1 cellular context compared by ENCODE assay signal in the genomic region with DNA sequence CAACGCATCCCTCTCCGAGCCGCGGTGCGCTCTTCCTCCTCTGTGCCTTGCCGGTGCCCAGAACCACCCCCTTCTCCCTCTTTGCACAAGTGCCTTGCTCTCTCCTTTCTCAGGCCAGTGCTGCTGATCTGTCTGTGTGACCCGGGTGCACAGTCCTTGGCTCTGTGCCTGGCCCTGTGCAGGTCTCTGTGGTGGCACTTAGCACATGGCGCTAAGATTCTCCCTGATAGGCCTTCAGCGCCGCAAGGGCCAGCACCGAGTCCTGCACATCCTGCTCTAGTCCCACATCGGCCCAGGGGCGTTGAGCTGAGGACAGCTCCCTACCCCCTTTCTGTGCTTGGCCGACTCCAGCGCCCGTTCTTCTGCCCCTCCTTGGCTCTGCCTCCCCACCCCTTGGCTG.
TF ChIP-seq lines count a peak whose summit lies in the region.

No MANE protein-coding gene starts in this region.

TF ChIP-seq in GM23338, 12 proteins besides CTCF, POLR2A, EP300 and RAD21 (continued from another document):
- TF ChIP-seq, protein P1, sequence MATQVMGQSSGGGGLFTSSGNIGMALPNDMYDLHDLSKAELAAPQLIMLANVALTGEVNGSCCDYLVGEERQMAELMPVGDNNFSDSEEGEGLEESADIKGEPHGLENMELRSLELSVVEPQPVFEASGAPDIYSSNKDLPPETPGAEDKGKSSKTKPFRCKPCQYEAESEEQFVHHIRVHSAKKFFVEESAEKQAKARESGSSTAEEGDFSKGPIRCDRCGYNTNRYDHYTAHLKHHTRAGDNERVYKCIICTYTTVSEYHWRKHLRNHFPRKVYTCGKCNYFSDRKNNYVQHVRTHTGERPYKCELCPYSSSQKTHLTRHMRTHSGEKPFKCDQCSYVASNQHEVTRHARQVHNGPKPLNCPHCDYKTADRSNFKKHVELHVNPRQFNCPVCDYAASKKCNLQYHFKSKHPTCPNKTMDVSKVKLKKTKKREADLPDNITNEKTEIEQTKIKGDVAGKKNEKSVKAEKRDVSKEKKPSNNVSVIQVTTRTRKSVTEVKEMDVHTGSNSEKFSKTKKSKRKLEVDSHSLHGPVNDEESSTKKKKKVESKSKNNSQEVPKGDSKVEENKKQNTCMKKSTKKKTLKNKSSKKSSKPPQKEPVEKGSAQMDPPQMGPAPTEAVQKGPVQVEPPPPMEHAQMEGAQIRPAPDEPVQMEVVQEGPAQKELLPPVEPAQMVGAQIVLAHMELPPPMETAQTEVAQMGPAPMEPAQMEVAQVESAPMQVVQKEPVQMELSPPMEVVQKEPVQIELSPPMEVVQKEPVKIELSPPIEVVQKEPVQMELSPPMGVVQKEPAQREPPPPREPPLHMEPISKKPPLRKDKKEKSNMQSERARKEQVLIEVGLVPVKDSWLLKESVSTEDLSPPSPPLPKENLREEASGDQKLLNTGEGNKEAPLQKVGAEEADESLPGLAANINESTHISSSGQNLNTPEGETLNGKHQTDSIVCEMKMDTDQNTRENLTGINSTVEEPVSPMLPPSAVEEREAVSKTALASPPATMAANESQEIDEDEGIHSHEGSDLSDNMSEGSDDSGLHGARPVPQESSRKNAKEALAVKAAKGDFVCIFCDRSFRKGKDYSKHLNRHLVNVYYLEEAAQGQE (IDR thresholded peaks at IDR 0.05; ENCODE audit: unreplicated experiment) = no peak
- TF ChIP-seq EZH2phosphoT487 (IDR thresholded peaks at IDR 0.05; ENCODE audit: unreplicated experiment) = no peak
- no peak for TF ChIP-seq CREB1 (CRISPR knock-in tag; IDR thresholded peaks at IDR 0.05; ENCODE audit: low read depth)
- TF ChIP-seq ZNF331 (CRISPR knock-in tag; IDR thresholded peaks at IDR 0.05; ENCODE audit: low read depth) = no peak
- TF ChIP-seq STAT1 (IDR thresholded peaks at IDR 0.05; ENCODE audit: unreplicated experiment) = no peak
